Comparison of ENCODE assay signal across 21 cellular contexts in genomic region chr2:176814274-176814673, GRCh38.
DNase-seq lines count a peak whose midpoint lies in the region; ATAC-seq and TF ChIP-seq lines count a peak whose summit lies in the region.
"Had no signal": no experiment of that assay in that cellular context is flagged by ENCODE, and none has a peak within 500 bp of the region (broad histone marks: within the 10 kb centered on the region; RNA-seq: fewer than 3 reads in every experiment).

No MANE protein-coding gene starts in this region.

- peak overlapping the region; percentile 74 for H3K27ac ChIP-seq in A673 (ENCODE audit: low read depth, low read length, poor library complexity, severe bottlenecking)
- no peak overlapping the region for H3K27ac ChIP-seq in HEK293 (ENCODE audit: extremely low read depth, low read depth, low read length)
- H3K27ac ChIP-seq in hepatocyte: no peak overlapping the region
- H3K27ac ChIP-seq: epithelial cell of prostate, Peyer's patch, SJSA1, transverse colon had no signal

- WGBS in hepatocyte (ENCODE audit: low lambda C conversion rate, missing lambda C conversion rate): 7% methylated on average over 1 of the region's 1 CpG

- H3K4me3 ChIP-seq in A673 (ENCODE audit: low read depth, low read length, poor library complexity, severe bottlenecking) (no peak overlapping the region), HEK293 (ENCODE audit: low read depth, low read length) (no peak overlapping the region), hepatocyte (no peak overlapping the region)
- H3K4me3 ChIP-seq: GM12878, lung, mucosa of descending colon, Peyer's patch, SJSA1, transverse colon had no signal

- DNase-seq in A673 (ENCODE audit: low spot score) (no peak), NCI-H748 treated with DMSO at 0.1 percent for 48 hours (lab: John Stamatoyannopoulos, UW) (peak; percentile 44), hepatocyte (ENCODE audit: low spot score) (peak; percentile 25), mesenteric fat pad (ENCODE audit: low spot score) (no peak), NOMO-1 (lab: John Stamatoyannopoulos, UW; ENCODE audit: unreplicated experiment in 2 of 2) (no peak), left colon (no peak)
- DNase-seq: activated CD4-positive, alpha-beta T cell treated with anti-CD3 and anti-CD28 coated beads, Interleukin-2, amount 50 U/mL, for 48 hours; activated CD4-positive, CD25-positive, alpha-beta regulatory T cell; activated CD8-positive, alpha-beta memory T cell treated with anti-CD3 and anti-CD28 coated beads, Interleukin-2, amount 50 U/mL, for 4 hours; C1 segment of cervical spinal cord; mucosa of descending colon; Peyer's patch; right cardiac atrium; transverse colon had no signal

- H3K36me3 ChIP-seq in A673 (ENCODE audit: insufficient read depth, low read length, poor library complexity, severe bottlenecking) (no peaks in the 10 kb centered on the region), HEK293 (ENCODE audit: control insufficient read depth in 2 of 2, insufficient read depth in 1 of 2, low read length in 2 of 2) (no peaks in the 10 kb centered on the region), hepatocyte (replicated peaks; ENCODE audit: insufficient read depth, low read depth) (no peaks in the 10 kb centered on the region)
- H3K36me3 ChIP-seq: Peyer's patch, SJSA1, transverse colon had no signal

- no peaks in the 10 kb centered on the region for H3K79me2 ChIP-seq in hepatocyte

- no peaks in the 10 kb centered on the region for H3K27me3 ChIP-seq in A673 (replicated peaks; ENCODE audit: insufficient read depth, low read depth, low read length, poor library complexity)
- H3K27me3 ChIP-seq in hepatocyte: no peaks in the 10 kb centered on the region
- H3K27me3 ChIP-seq: Peyer's patch, transverse colon had no signal

- BruUV-seq in A673 (replicated peaks; lab: Mats Ljungman, UMichigan): no TSS peak

- TF ChIP-seq CTCF in A673 (conservative IDR thresholded peaks at IDR 0.05; ENCODE audit: low read depth, low read length): no peak
- TF ChIP-seq CTCF in HEK293 (tag by site-specific recombination; IDR thresholded peaks at IDR 0.05): no peak
- no peak for TF ChIP-seq CTCF in hepatocyte (IDR thresholded peaks at IDR 0.05; ENCODE audit: poor library complexity)

- no peaks in the 10 kb centered on the region for H4K20me1 ChIP-seq in hepatocyte (ENCODE audit: insufficient read depth, poor library complexity, severe bottlenecking)

- H2AFZ ChIP-seq in hepatocyte: no peak overlapping the region

- H3K9me2 ChIP-seq in hepatocyte (replicated peaks; ENCODE audit: insufficient read depth): no peaks in the 10 kb centered on the region

- H3K4me1 ChIP-seq in A673 (ENCODE audit: insufficient read depth, low read length, poor library complexity, severe bottlenecking) (peaks cover 78% of the 10 kb centered on the region), HEK293 (ENCODE audit: control insufficient read depth, insufficient read depth, low read length) (peaks cover 4% of the 10 kb centered on the region; the same call in 1 of the 2 replicates), hepatocyte (ENCODE audit: insufficient read depth) (peaks cover 11% of the 10 kb centered on the region)
- H3K4me1 ChIP-seq: Peyer's patch, SJSA1, transverse colon had no signal

- POLR2A ChIA-PET in A673 (lab: Charles Lee; ENCODE audit: low non-redundant PET): no interaction called here
- POLR2A ChIA-PET in HEK293 (lab: Yijun Ruan, JAX): interaction anchor here (0.6 to 2.0 kb wide), 3 partner anchors 160 to 359 kb away, joined by 3 to 7 read pairs (median 3); no protein-coding TSS in a partner anchor

- CTCF ChIA-PET in A673 (lab: Charles Lee) (interaction anchor here (0.6 to 1.9 kb wide), 11 partner anchors 104 to 334 kb away, joined by 3 to 21 read pairs (median 4); no protein-coding TSS in a partner anchor), HEK293 (lab: Yijun Ruan, JAX) (interaction anchor here (0.6 to 4.1 kb wide), 30 partner anchors 8 to 687 kb away, joined by 3 to 23 read pairs (median 4); no protein-coding TSS in a partner anchor)

- ATAC-seq in left colon: no peak
- no peak for ATAC-seq in GM18858 (IDR thresholded peaks at IDR 0.05; ENCODE audit: unreplicated experiment)
- ATAC-seq: natural killer cell treated with Interleukin-12 subunit alpha and Interleukin-12 subunit beta and Interleukin-15 and Interleukin-18, amount 100 ng/mL, for 72 hours; right cardiac atrium had no signal

- intact Hi-C loops in A673 (cut with micrococcal nuclease; ENCODE audit: unreplicated experiment) (loop anchor here (1.0 to 10.0 kb wide), 5 partner anchors 67 to 259 kb away; no protein-coding TSS in a partner anchor), left colon (cut with DNase I, micrococcal nuclease) (no loop called here)

- peak overlapping the region; percentile 53 for H3K4me2 ChIP-seq in hepatocyte

- no peaks in the 10 kb centered on the region for H3K9me3 ChIP-seq in A673 (ENCODE audit: low read depth, low read length, poor library complexity, severe bottlenecking)
- H3K9me3 ChIP-seq in HEK293 (ENCODE audit: control insufficient read depth, insufficient read depth, low read depth, low read length): no peaks in the 10 kb centered on the region
- H3K9me3 ChIP-seq in hepatocyte (ENCODE audit: low read depth): no peaks in the 10 kb centered on the region
- H3K9me3 ChIP-seq: mucosa of descending colon, Peyer's patch, SJSA1, transverse colon had no signal

TF ChIP-seq in HEK293, 187 proteins besides CTCF, POLR2A, EP300 and RAD21:
- peak; percentile 19; the same call in 1 of the 2 replicates for TF ChIP-seq GLIS1 (tag by site-specific recombination; IDR thresholded peaks at IDR 0.05)
- no peak for TF ChIP-seq ZNF776 (tag by site-specific recombination; IDR thresholded peaks at IDR 0.05; ENCODE audit: borderline replicate concordance)
TF ChIP-seq in HEK293: peak in this region for 1.

Comparison
In these comparisons a context has a peak if more than half of its experiments do, and no peak if none do; other contexts are left out.
1. DNase-seq: peak in NCI-H748 treated with DMSO at 0.1 percent for 48 hours (single experiment) and hepatocyte (single experiment); none in A673 (single experiment), mesenteric fat pad (single experiment), NOMO-1 (0 of 2) and left colon (0 of 2).